ENCODE assay signal across 9 cellular contexts in the genomic region with DNA sequence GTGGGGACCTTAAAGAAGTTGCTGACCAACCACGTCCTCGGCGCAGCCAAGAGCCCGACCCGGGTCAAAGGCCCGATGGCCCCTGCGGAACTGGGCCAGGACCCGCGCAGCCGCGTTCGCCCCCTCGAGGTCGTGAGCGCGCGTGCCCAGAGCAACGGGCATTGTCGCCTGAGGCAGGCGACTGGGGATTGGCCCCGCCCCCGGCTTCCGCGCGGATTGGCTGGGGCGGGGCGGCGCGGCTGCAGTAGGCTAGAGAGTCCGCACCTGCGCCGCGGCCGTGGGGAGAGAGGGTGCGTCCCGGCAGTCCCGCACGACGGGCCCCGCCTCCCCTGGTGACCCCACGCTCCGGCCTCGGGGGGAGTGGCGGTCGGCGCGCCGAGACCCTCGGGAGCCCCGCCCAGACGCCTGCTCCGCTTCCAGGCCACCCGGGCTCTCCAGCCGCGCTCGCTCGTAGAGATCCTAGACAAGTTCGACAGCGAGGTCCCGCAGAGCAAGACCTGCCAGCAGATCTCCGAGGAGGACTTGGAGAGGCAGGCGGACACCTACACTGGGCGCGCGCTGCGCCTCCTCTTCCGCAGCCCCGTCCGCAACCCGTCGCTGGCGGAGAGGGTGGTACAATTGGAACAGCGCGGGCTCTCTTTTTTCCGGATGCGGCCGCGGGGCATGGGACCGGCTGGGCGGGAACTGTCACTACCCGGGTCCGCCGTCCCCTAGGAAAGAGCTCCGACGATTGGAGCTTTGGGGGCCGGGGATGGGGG. TPM values are rescaled to one million over a fixed set of nuclear protein-coding genes. Genes with fewer than 3 reads are reported as not detected.
DNase-seq lines count a peak whose midpoint lies in the region; ATAC-seq and TF ChIP-seq lines count a peak whose summit lies in the region.
"Had no signal": no experiment of that assay in that cellular context is flagged by ENCODE, and none has a peak within 500 bp of the region (broad histone marks: within the 10 kb centered on the region; RNA-seq: fewer than 3 reads in every experiment).

No MANE protein-coding gene starts in this region.

- H3K4me1 ChIP-seq in body of pancreas: peaks cover 11% of the 10 kb centered on the region

- 0 to 1% methylated on average over 8 to 85 of the region's 86 CpGs for WGBS in body of pancreas, 2 donors

- TF ChIP-seq CTCF in GM12874 (IDR thresholded peaks at IDR 0.05; ENCODE audit: insufficient read depth, low read depth, low read length) (peak; percentile 48), body of pancreas (IDR thresholded peaks at IDR 0.05) (peak in 4 of 7 experiments; percentile 32 to 50 (median 48))

- intact Hi-C loops in body of pancreas (cut with DNase I): no loop called here

- no peaks in the 10 kb centered on the region for H3K9me3 ChIP-seq in body of pancreas

- no peaks in the 10 kb centered on the region for H3K36me3 ChIP-seq in body of pancreas (replicated peaks in 1 of 2; ENCODE audit: insufficient read depth in 1 of 2, low read depth in 2 of 2)

- peak overlapping the region; percentile 9 to 31 (median 18) for H3K27ac ChIP-seq in body of pancreas

- DNase-seq in NCI-H1694 treated with DMSO at 0.1 percent for 48 hours (lab: John Stamatoyannopoulos, UW): peak; percentile 78
- peak; percentile 76 for DNase-seq in T-helper 9 cell
- peak; percentile 79 to 90 (median 84) for DNase-seq in body of pancreas
- DNase-seq in iris pigment epithelial cell (ENCODE audit: low read depth): peak; percentile 32
- peak; percentile 82 to 87 for DNase-seq in stimulated activated CD4-positive, alpha-beta T cell treated with anti-CD3 and anti-CD28 coated beads, Interleukin-2, amount 100 ng/mL, for 24 hours

- H3K27me3 ChIP-seq in body of pancreas: no peaks in the 10 kb centered on the region

- peak overlapping the region in 1 of 2 donors; percentile 9 for H3K4me3 ChIP-seq in body of pancreas

- TF ChIP-seq POLR2A in body of pancreas (IDR thresholded peaks at IDR 0.05): peak in 2 of 3 donors; percentile 39 to 44

- peak; percentile 87 for ATAC-seq in HG02759 (IDR thresholded peaks at IDR 0.05; ENCODE audit: unreplicated experiment)
- peak; percentile 95 for ATAC-seq in body of pancreas
- ATAC-seq in HG03469 (IDR thresholded peaks at IDR 0.05; ENCODE audit: unreplicated experiment): no peak

RNA-seq across cellular contexts. Expression of gene PPIL2, which starts 8.3 kb away (rescaled TPM):
- total RNA-seq in body of pancreas: 10 to 100 TPM; 44.9 to 94.9 TPM

RNA-seq across cellular contexts. Expression of gene SDF2L1, which starts 15.4 kb away (rescaled TPM):
- total RNA-seq in body of pancreas: 100 to 1,000 TPM in 1 of 2 donors, 10 to 100 TPM in 1; 47.5 to 115 TPM

RNA-seq across cellular contexts. Expression of gene CCDC116, which starts 25.0 kb away (rescaled TPM):
- total RNA-seq in body of pancreas: under 1 TPM in 1 of 2 donors, not detected in 1; 0.52 TPM
- total RNA-seq: temporal lobe had no signal

RNA-seq across cellular contexts. Expression of gene YDJC, which starts 27.7 kb away (rescaled TPM):
- total RNA-seq in body of pancreas: 10 to 100 TPM; 45.7 to 63.0 TPM

Comparison
In these comparisons a context has a peak if more than half of its experiments do, and no peak if none do; other contexts are left out.
1. DNase-seq: peak in every context shown above with its lines; median percentile 84 in body of pancreas; 84 in stimulated activated CD4-positive, alpha-beta T cell treated with anti-CD3 and anti-CD28 coated beads, Interleukin-2, amount 100 ng/mL, for 24 hours; 78 in NCI-H1694 treated with DMSO at 0.1 percent for 48 hours; 76 in T-helper 9 cell; 32 in iris pigment epithelial cell.